16 cellular contexts compared by ENCODE assay signal in genomic region chr2:46951290-46952064, GRCh38. TPM values are rescaled to one million over a fixed set of nuclear protein-coding genes. Genes with fewer than 3 reads are reported as not detected.
DNase-seq lines count a peak whose midpoint lies in the region; ATAC-seq and TF ChIP-seq lines count a peak whose summit lies in the region.
"Had no signal": no experiment of that assay in that cellular context is flagged by ENCODE, and none has a peak within 500 bp of the region (broad histone marks: within the 10 kb centered on the region; RNA-seq: fewer than 3 reads in every experiment).

No MANE protein-coding gene starts in this region.

- H3K4me3 ChIP-seq in NB4 (ENCODE audit: low read depth, low read length) (no peak overlapping the region), breast epithelium (no peak overlapping the region)
- H3K4me3 ChIP-seq: neural progenitor cell, testis had no signal

- no peak for TF ChIP-seq POLR2A in NB4 (IDR thresholded peaks at IDR 0.05; ENCODE audit: extremely low read depth, insufficient read length)
- no peak for TF ChIP-seq POLR2A in breast epithelium (IDR thresholded peaks at IDR 0.05)
- no peak for TF ChIP-seq POLR2A in erythroblast (IDR thresholded peaks at IDR 0.05; ENCODE audit: low read length)

- no peaks in the 10 kb centered on the region for H3K36me3 ChIP-seq in breast epithelium
- H3K36me3 ChIP-seq: neural progenitor cell had no signal

- H3K9me3 Mint-ChIP-seq in stimulated activated naive CD8-positive, alpha-beta T cell treated with anti-CD3 and anti-CD28 coated beads, Interleukin-15, Interleukin-2, amounts not matched to agents 100 ng/mL and 50 ng/mL, for 24 hours, result no peaks in the 10 kb centered on the region
- no peaks in the 10 kb centered on the region for H3K9me3 Mint-ChIP-seq in stimulated activated naive CD8-positive, alpha-beta T cell treated with anti-CD3 and anti-CD28 coated beads, Interleukin-15, amount 100 ng/mL, for 72 hours
- H3K9me3 Mint-ChIP-seq: activated T-cell treated with anti-CD3 and anti-CD28 coated beads, Interleukin-2, amount 50 U/mL, for 72 hours; neural progenitor cell had no signal

- intact Hi-C loops in breast epithelium (cut with DNase I; ENCODE audit: low total_unique reads), result no loop called here

- H3K9me3 ChIP-seq in breast epithelium, result no peaks in the 10 kb centered on the region
- H3K9me3 ChIP-seq: testis had no signal

- H3K4me1 Mint-ChIP-seq in stimulated activated naive CD8-positive, alpha-beta T cell treated with anti-CD3 and anti-CD28 coated beads, Interleukin-15, Interleukin-2, amounts not matched to agents 100 ng/mL and 50 ng/mL, for 24 hours (ENCODE audit: low read depth), result peaks cover 38% of the 10 kb centered on the region
- H3K4me1 Mint-ChIP-seq in stimulated activated naive CD8-positive, alpha-beta T cell treated with anti-CD3 and anti-CD28 coated beads, Interleukin-15, amount 100 ng/mL, for 72 hours, result peaks cover 45% of the 10 kb centered on the region

- H3K27ac Mint-ChIP-seq in stimulated activated naive CD8-positive, alpha-beta T cell treated with anti-CD3 and anti-CD28 coated beads, Interleukin-15, Interleukin-2, amounts not matched to agents 100 ng/mL and 50 ng/mL, for 24 hours, result peak overlapping the region; percentile 75
- peak overlapping the region in 1 of 2 donors; percentile 9 for H3K27ac Mint-ChIP-seq in stimulated activated naive CD8-positive, alpha-beta T cell treated with anti-CD3 and anti-CD28 coated beads, Interleukin-15, amount 100 ng/mL, for 72 hours
- H3K27ac Mint-ChIP-seq: activated T-cell treated with anti-CD3 and anti-CD28 coated beads, Interleukin-2, amount 50 U/mL, for 72 hours; neural progenitor cell had no signal

- TF ChIP-seq CTCF in NB4 (IDR thresholded peaks at IDR 0.05; ENCODE audit: low read depth, low read length), result no peak
- no peak for TF ChIP-seq CTCF in breast epithelium (IDR thresholded peaks at IDR 0.05)

- ATAC-seq in stimulated activated naive CD8-positive, alpha-beta T cell treated with anti-CD3 and anti-CD28 coated beads, Interleukin-15, amount 100 ng/mL, for 72 hours, result no peak
- no peak for ATAC-seq in HG03469 (IDR thresholded peaks at IDR 0.05; ENCODE audit: unreplicated experiment)
- ATAC-seq in GM21717 (IDR thresholded peaks at IDR 0.05; ENCODE audit: unreplicated experiment), result no peak
- ATAC-seq: activated T-cell treated with anti-CD3 and anti-CD28 coated beads, Interleukin-2, amount 50 U/mL, for 72 hours had no signal

- peaks cover 6 to 15% of the 10 kb centered on the region in 2 donors for H3K4me1 ChIP-seq in breast epithelium

- H3K27ac ChIP-seq in breast epithelium, result peak overlapping the region; percentile 16 to 33
- H3K27ac ChIP-seq: neural progenitor cell, testis had no signal

- DNase-seq in stimulated activated naive CD8-positive, alpha-beta T cell treated with anti-CD3 and anti-CD28 coated beads, Interleukin-15, amount 100 ng/mL, for 72 hours, result no peak
- peak; percentile 47 for DNase-seq in NB4 (ENCODE audit: low read depth)
- DNase-seq in breast epithelium (ENCODE audit: low spot score in 2 of 2), result no peak
- no peak for DNase-seq in NCI-H524 treated with DMSO at 0.1 percent for 48 hours (lab: John Stamatoyannopoulos, UW)
- DNase-seq in erythroblast (lab: John Stamatoyannopoulos, UW), result no peak
- DNase-seq: activated T-cell treated with anti-CD3 and anti-CD28 coated beads, Interleukin-2, amount 50 U/mL, for 72 hours; AML-193; anterior cingulate cortex; hypothalamus; NCI-H1092 treated with DMSO at 0.1 percent for 48 hours; NCI-H774; testis had no signal

- H3K4me3 Mint-ChIP-seq in stimulated activated naive CD8-positive, alpha-beta T cell treated with anti-CD3 and anti-CD28 coated beads, Interleukin-15, Interleukin-2, amounts not matched to agents 100 ng/mL and 50 ng/mL, for 24 hours, result no peak overlapping the region
- no peak overlapping the region for H3K4me3 Mint-ChIP-seq in stimulated activated naive CD8-positive, alpha-beta T cell treated with anti-CD3 and anti-CD28 coated beads, Interleukin-15, amount 100 ng/mL, for 72 hours
- H3K4me3 Mint-ChIP-seq: activated T-cell treated with anti-CD3 and anti-CD28 coated beads, Interleukin-2, amount 50 U/mL, for 72 hours; neural progenitor cell had no signal

- no peaks in the 10 kb centered on the region for H3K27me3 Mint-ChIP-seq in stimulated activated naive CD8-positive, alpha-beta T cell treated with anti-CD3 and anti-CD28 coated beads, Interleukin-15, Interleukin-2, amounts not matched to agents 100 ng/mL and 50 ng/mL, for 24 hours
- H3K27me3 Mint-ChIP-seq in stimulated activated naive CD8-positive, alpha-beta T cell treated with anti-CD3 and anti-CD28 coated beads, Interleukin-15, amount 100 ng/mL, for 72 hours, result no peaks in the 10 kb centered on the region

- H3K36me3 Mint-ChIP-seq in stimulated activated naive CD8-positive, alpha-beta T cell treated with anti-CD3 and anti-CD28 coated beads, Interleukin-15, Interleukin-2, amounts not matched to agents 100 ng/mL and 50 ng/mL, for 24 hours (ENCODE audit: low read depth), result peaks cover 61% of the 10 kb centered on the region

- no peaks in the 10 kb centered on the region for H3K27me3 ChIP-seq in breast epithelium
- H3K27me3 ChIP-seq: neural progenitor cell, testis had no signal

RNA-seq across cellular contexts. Expression of gene TTC7A, which starts 10.5 kb away (rescaled TPM):
- total RNA-seq in breast epithelium, result 10 to 100 TPM; 26.9 to 32.8 (median 31.0) TPM

RNA-seq across cellular contexts. Expression of gene MCFD2, which starts 35.9 kb away (rescaled TPM):
- total RNA-seq in breast epithelium, result 10 to 100 TPM; 83.0 to 94.8 (median 89.8) TPM
